In genomic region chr7:2719007-2719406, GRCh38 we compare ENCODE assay signal across 8 cellular contexts. TPM values are rescaled to one million over a fixed set of nuclear protein-coding genes. Genes with fewer than 3 reads are reported as not detected.
DNase-seq lines count a peak whose midpoint lies in the region; ATAC-seq, FAIRE-seq and TF ChIP-seq lines count a peak whose summit lies in the region.

No MANE protein-coding gene starts in this region.

- peak; percentile 36 for TF ChIP-seq RAD21 in GM12878 (IDR thresholded peaks at IDR 0.05; ENCODE audit: insufficient read depth, low read depth, low read length)

- H3K4me3 Mint-ChIP-seq in naive B cell, result peak overlapping the region in 6 of 8 donors; percentile 32 to 86 (median 72)

- no peak overlapping the region for H3K4me3 ChIP-seq in H7 (ENCODE audit: insufficient read depth, low read depth, low read length)
- no peak overlapping the region for H3K4me3 ChIP-seq in GM12878

- ATAC-seq in GM12878 (peak; percentile 68), naive B cell (ENCODE audit: low read depth in 2 of 2) (peak; percentile 47 to 54), GM21526 (IDR thresholded peaks at IDR 0.05; ENCODE audit: low FRiP score, unreplicated experiment) (no peak)

- TF ChIP-seq POLR2A in GM12878 (IDR thresholded peaks at IDR 0.05; ENCODE audit: low read depth, low read length), result no peak

- no peak overlapping the region for H2AFZ ChIP-seq in GM12878 (ENCODE audit: control insufficient read depth, low read depth, low read length)

- no peak for FAIRE-seq in GM12878 (lab: Jason Lieb, UNC)

- H3K27me3 ChIP-seq in H7 (ENCODE audit: control insufficient read depth, insufficient read depth, low read length) (no peaks in the 10 kb centered on the region), GM12878 (replicated peaks in 1 of 2; ENCODE audit: control insufficient read depth in 2 of 2, insufficient read depth in 2 of 2, low read length in 1 of 2) (no peaks in the 10 kb centered on the region)

- H3K4me2 ChIP-seq in GM12878 (ENCODE audit: control insufficient read depth, insufficient read depth), result no peak overlapping the region

- TF ChIP-seq CTCF in GM12878 (IDR thresholded peaks at IDR 0.05 in 2 of 3, conservative IDR thresholded peaks at IDR 0.05 in 1 of 3; ENCODE audit: control insufficient read depth in 2 of 3, extremely low read depth in 1 of 3, insufficient read depth in 1 of 3, low read depth in 3 of 3, low read length in 3 of 3), result peak; percentile 47 to 70 (median 63)

- DNase-seq in AG08395 (ENCODE audit: low spot score) (peak; percentile 30), H7 (peak; percentile 96), T-helper 22 cell (ENCODE audit: low read depth) (peak; percentile 44), GM12878 (ENCODE audit: low read depth, low spot score) (no peak), naive B cell (peak; percentile 65), superior temporal gyrus (ENCODE audit: extremely low spot score) (no peak), NCI-H2081 treated with DMSO at 0.1 percent for 48 hours (lab: John Stamatoyannopoulos, UW) (no peak)

- no TSS peak for BruUV-seq in GM12878 (replicated peaks; lab: Mats Ljungman, UMichigan)

- H3K36me3 ChIP-seq in H7 (replicated peaks; ENCODE audit: control insufficient read depth, insufficient read depth, low read length) (peaks cover 2% of the 10 kb centered on the region), GM12878 (ENCODE audit: control insufficient read depth in 2 of 2, insufficient read depth in 2 of 2, low read length in 1 of 2) (peaks cover 0 to 2% of the 10 kb centered on the region in 2 experiments; a peak in 1 of 4 replicates)

- RAD21 ChIA-PET in GM12878 (lab: Charles Lee; ENCODE audit: unreplicated experiment), result interaction anchor here (1.4 to 2.0 kb wide), 2 partner anchors 9 to 48 kb away, joined by 6 to 10 read pairs; no protein-coding TSS in a partner anchor

- WGBS in GM12878 (ENCODE audit: insufficient coverage, insufficient replicate concordance, low lambda C conversion rate, missing lambda C conversion rate), result 59% methylated on average over 16 of the region's 16 CpGs

- H3K9ac ChIP-seq in GM12878 (ENCODE audit: control insufficient read depth, insufficient read depth, low read length), result no peak overlapping the region

- POLR2A ChIA-PET in GM12878 (lab: Charles Lee), result no interaction called here

- H3K27ac Mint-ChIP-seq in naive B cell, result peak overlapping the region in 5 of 6 donors; percentile 71 to 91 (median 81)

- no peak for TF ChIP-seq EP300 in GM12878 (IDR thresholded peaks at IDR 0.05; ENCODE audit: borderline replicate concordance in 1 of 2, control insufficient read depth in 1 of 2, low read depth in 2 of 2, low read length in 2 of 2)

- in situ Hi-C loops in GM12878 (cut with MboI), result no loop called here

- H3K27me3 Mint-ChIP-seq in naive B cell, result no peaks in the 10 kb centered on the region

- H3K4me1 Mint-ChIP-seq in naive B cell, result peaks cover 54 to 74% (median 57%) of the 10 kb centered on the region in 3 donors

- peaks cover 0 to 5% of the 10 kb centered on the region in 2 donors for H3K36me3 Mint-ChIP-seq in naive B cell

- H3K9me3 Mint-ChIP-seq in naive B cell, result no peaks in the 10 kb centered on the region

- CTCF ChIA-PET in GM12878 (lab: Yijun Ruan, JAX), result interaction anchor here (0.6 to 3.9 kb wide), 17 partner anchors 9 to 761 kb away, joined by 3 to 54 read pairs (median 3); no protein-coding TSS in a partner anchor

- no peaks in the 10 kb centered on the region for H4K20me1 ChIP-seq in GM12878 (ENCODE audit: control insufficient read depth, insufficient read depth)

- intact Hi-C loops in GM12878 (cut with micrococcal nuclease; ENCODE audit: unreplicated experiment), result no loop called here

- H3K4me1 ChIP-seq in GM12878 (ENCODE audit: control insufficient read depth, insufficient read depth, low read length), result peaks cover 34% of the 10 kb centered on the region

- H3K9me3 ChIP-seq in GM12878 (replicated peaks; ENCODE audit: control insufficient read depth, insufficient read depth, low read length), result no peaks in the 10 kb centered on the region; the same call in 2 of the 3 replicates

- no peak overlapping the region for H3K27ac ChIP-seq in GM12878 (ENCODE audit: control insufficient read depth, insufficient read depth)

- no peaks in the 10 kb centered on the region for H3K79me2 ChIP-seq in GM12878 (ENCODE audit: control insufficient read depth, insufficient read depth, low read length)

- SMC1A ChIA-PET in GM12878 (lab: Charles Lee; ENCODE audit: uncharacterized antibody, unreplicated experiment), result interaction anchor here (0.8 to 2.1 kb wide), 4 partner anchors 9 to 46 kb away, joined by 3 to 9 read pairs (median 4); no protein-coding TSS in a partner anchor

TF ChIP-seq in GM12878, 131 proteins besides CTCF, POLR2A, EP300 and RAD21:
- TF ChIP-seq SMC3 (IDR thresholded peaks at IDR 0.05; ENCODE audit: borderline replicate concordance, low read length) (peak; percentile 23; the same call in 1 of the 2 replicates), PBX3 (IDR thresholded peaks at IDR 0.05; ENCODE audit: insufficient replicate concordance, low read depth, low read length) (no peak), EGR1 (IDR thresholded peaks at IDR 0.05; ENCODE audit: borderline replicate concordance in 1 of 2, low read depth in 2 of 2, low read length in 2 of 2) (peak in 1 of 2 experiments; percentile 17; a peak in 1 of 3 replicates)
TF ChIP-seq in GM12878: peak in this region for 2.

RNA-seq across cellular contexts. Expression of gene AMZ1, which starts 31.0 kb away (rescaled TPM):
- total RNA-seq in H7 (2014; rRNA removed; shearing (Covaris generic)), result 0.07 TPM in 1 of 2 replicates, not detected in the other
- 5.4 and 6.5 TPM in 2 replicates for total RNA-seq in GM12878 (2013; cell fraction: nucleolus; rRNA removed)
- 0.62 and 1.1 TPM in 2 replicates for total RNA-seq in GM12878 (2014; rRNA removed)
- 0.60 and 0.67 TPM in 2 replicates for total RNA-seq in GM12878 (2014; rRNA removed; fragmentation: Illumina TruSeq; extraction: Trizol)
- 1.2 and 1.4 TPM in 2 replicates for total RNA-seq in GM12878 (2021)
- 0.16 TPM for polyA plus RNA-seq in GM12878 (2011; ENCODE audit: low read depth)
- 0.95 TPM in 2 replicates for polyA plus RNA-seq in GM12878 (2011; rRNA removed)
- 1.1 and 1.5 TPM in 2 replicates for polyA plus RNA-seq in GM12878 (2011; cell fraction: cytosol; rRNA removed)
- 3.1 and 4.2 TPM in 2 replicates for polyA plus RNA-seq in GM12878 (2011; cell fraction: nucleus; rRNA removed)
- polyA plus RNA-seq in GM12878 (2012), result 0.30 and 0.52 TPM in 2 replicates
- 0.33 and 0.59 TPM in 2 replicates for polyA plus RNA-seq in GM12878 (2014; fragmentation: Illumina TruSeq; extraction: Trizol)
- under 1 TPM; 0.02 to 0.11 TPM for polyA plus RNA-seq in GM12878 (2014; fragmentation: Nextera tagmentation; extraction: Ambion mirVana)
- polyA plus RNA-seq in GM12878 (2014; rRNA removed), result 0.72 and 0.77 TPM in 2 replicates
- 1 to 10 TPM; 1.5 to 2.0 TPM for polyA plus RNA-seq in GM12878 (2016; fragmentation: Nextera tagmentation; extraction: Ambion mirVana)
- 2.6 and 4.7 TPM in 2 replicates for polyA minus RNA-seq in GM12878 (2011; rRNA and poly(A)+ RNA removed)
- 0.67 and 1.5 TPM in 2 replicates for polyA minus RNA-seq in GM12878 (2011; cell fraction: cytosol; rRNA and poly(A)+ RNA removed)
- polyA minus RNA-seq in GM12878 (2011; cell fraction: nucleus; rRNA and poly(A)+ RNA removed), result 2.2 and 5.6 TPM in 2 replicates
- polyA plus RNA-seq in naive B cell (ENCODE audit: low read depth in 6 of 6), result 1 to 10 TPM in 5 of 6 donors, not detected in 1; 1.4 to 3.3 (median 2.7) TPM

Comparison
In these comparisons a context has a peak if more than half of its experiments do, and no peak if none do; other contexts are left out.
1. DNase-seq: peak in AG08395 (single experiment), H7 (single experiment), T-helper 22 cell (single experiment) and naive B cell (single experiment); none in GM12878 (single experiment), superior temporal gyrus (single experiment) and NCI-H2081 treated with DMSO at 0.1 percent for 48 hours (single experiment).